Comparison of ENCODE assay signal across 24 cellular contexts in the genomic region with DNA sequence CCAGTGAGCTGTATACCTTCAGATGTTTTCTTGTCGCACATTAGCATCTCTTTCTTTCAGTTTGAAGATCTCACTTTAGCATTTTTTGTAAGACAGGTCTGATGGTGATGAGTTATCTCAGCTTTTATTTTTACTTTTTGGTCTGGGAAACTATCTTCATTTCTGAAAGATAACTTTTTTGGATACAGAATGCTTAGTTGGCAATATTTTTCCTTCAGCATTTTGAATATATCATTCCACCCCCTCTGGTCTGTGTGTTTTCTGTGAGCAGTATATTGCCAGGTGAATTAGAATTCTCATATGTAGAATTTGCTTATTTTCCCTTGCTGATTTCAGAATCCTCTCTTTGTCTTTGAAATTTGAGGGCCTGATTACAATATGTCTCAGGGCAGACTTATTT.
"Had no signal": no experiment of that assay in that cellular context is flagged by ENCODE, and none has a peak within 500 bp of the region (broad histone marks: within the 10 kb centered on the region; RNA-seq: fewer than 3 reads in every experiment).

No MANE protein-coding gene starts in this region.

- H3K27ac ChIP-seq: colonic mucosa, epithelial cell of prostate, esophagus squamous epithelium, gastrocnemius medialis, heart right ventricle, left lung, lower lobe of right lung had no signal

- H3K27me3 ChIP-seq: colonic mucosa, esophagus squamous epithelium, gastrocnemius medialis, heart right ventricle, left lung had no signal

- H3K36me3 ChIP-seq: colonic mucosa, esophagus squamous epithelium, gastrocnemius medialis, heart right ventricle, left lung, lower lobe of right lung had no signal

- DNase-seq: colonic mucosa; cortex of kidney; effector CD8-positive, alpha-beta T cell; effector memory CD8-positive, alpha-beta T cell; endodermal cell; erythroblast; esophagus squamous epithelium; foreskin fibroblast; foreskin melanocyte; gastrocnemius medialis; glutamatergic neuron; head of caudate nucleus; heart right ventricle; hippocampal formation; left cardiac atrium; left lung; left ventricle myocardium superior; lower lobe of right lung; mesenchymal stem cell; mucosa of descending colon had no signal

- ATAC-seq: effector memory CD8-positive, alpha-beta T cell; esophagus mucosa; gastrocnemius medialis; heart right ventricle; left cardiac atrium; left lung; left ventricle myocardium superior; lower lobe of right lung; mucosa of descending colon had no signal

- H3K4me1 ChIP-seq: colonic mucosa, esophagus squamous epithelium, gastrocnemius medialis, heart right ventricle, left lung, lower lobe of right lung had no signal

- H3K9me3 ChIP-seq: colonic mucosa, esophagus squamous epithelium, lower lobe of right lung had no signal

- FAIRE-seq: islet of Langerhans, keratinocyte had no signal

- H3K4me3 ChIP-seq: colonic mucosa, esophagus squamous epithelium, gastrocnemius medialis, heart right ventricle, left lung, lower lobe of right lung, mucosa of descending colon had no signal
